1 cellular context compared by ENCODE assay signal in the genomic region with DNA sequence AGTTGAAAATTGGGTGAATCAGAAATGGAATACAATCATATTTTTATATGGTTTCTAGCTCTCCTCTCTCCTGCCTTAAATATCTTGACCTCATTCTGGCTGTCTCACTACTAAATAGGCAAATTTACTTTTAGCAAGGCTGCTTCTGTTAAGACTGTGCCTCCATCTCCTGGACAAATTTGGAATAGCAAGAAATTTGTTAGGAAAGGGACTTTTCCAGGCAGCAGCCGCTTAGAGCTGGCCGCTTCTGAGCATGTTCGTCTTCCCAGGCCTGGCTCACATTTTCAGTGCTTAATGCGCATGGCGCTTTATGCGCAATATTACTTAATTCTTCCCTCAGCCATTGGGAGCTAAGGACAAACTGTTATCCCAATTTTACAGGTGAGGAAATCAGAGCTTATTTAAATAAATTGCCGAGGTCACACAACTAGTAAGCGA.
TF ChIP-seq lines count a peak whose summit lies in the region.

No MANE protein-coding gene starts in this region.

TF ChIP-seq in H1, 55 proteins besides CTCF, POLR2A, EP300 and RAD21:
- TF ChIP-seq SUZ12 (IDR thresholded peaks at IDR 0.05; ENCODE audit: low read length) (no peak), TAF7 (optimal IDR thresholded peaks at IDR 0.05; ENCODE audit: borderline replicate concordance, low read depth, low read length) (no peak), RXRA (IDR thresholded peaks at IDR 0.05; ENCODE audit: insufficient read depth, low read depth, low read length) (no peak), GTF2F1 (IDR thresholded peaks at IDR 0.05; ENCODE audit: borderline replicate concordance, low read depth, low read length) (no peak), SP2 (IDR thresholded peaks at IDR 0.05; ENCODE audit: low read length) (no peak), SP4 (IDR thresholded peaks at IDR 0.05; ENCODE audit: low read length) (no peak), NRF1 (IDR thresholded peaks at IDR 0.05; ENCODE audit: low read depth, low read length) (no peak), JUN (IDR thresholded peaks at IDR 0.05; ENCODE audit: low read depth, low read length) (no peak), NANOG (IDR thresholded peaks at IDR 0.05; ENCODE audit: insufficient read depth, low read depth, low read length, poor library complexity, severe bottlenecking) (no peak), EZH2 (IDR thresholded peaks at IDR 0.05; ENCODE audit: low read depth, low read length, severe bottlenecking) (no peak)
- TF ChIP-seq, protein P1, sequence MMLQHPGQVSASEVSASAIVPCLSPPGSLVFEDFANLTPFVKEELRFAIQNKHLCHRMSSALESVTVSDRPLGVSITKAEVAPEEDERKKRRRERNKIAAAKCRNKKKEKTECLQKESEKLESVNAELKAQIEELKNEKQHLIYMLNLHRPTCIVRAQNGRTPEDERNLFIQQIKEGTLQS (IDR thresholded peaks at IDR 0.05; ENCODE audit: insufficient read depth, low read depth, low read length): no peak
